16 cellular contexts compared by ENCODE assay signal in genomic region chr2:30732876-30733275, GRCh38.
DNase-seq lines count a peak whose midpoint lies in the region; ATAC-seq, FAIRE-seq and TF ChIP-seq lines count a peak whose summit lies in the region.
"Had no signal": no experiment of that assay in that cellular context is flagged by ENCODE, and none has a peak within 500 bp of the region (broad histone marks: within the 10 kb centered on the region; RNA-seq: fewer than 3 reads in every experiment).

No MANE protein-coding gene starts in this region.

- TF ChIP-seq CTCF in kidney (IDR thresholded peaks at IDR 0.05; ENCODE audit: borderline replicate concordance, extremely low read depth, insufficient read depth) = no peak
- TF ChIP-seq CTCF in sigmoid colon (IDR thresholded peaks at IDR 0.05) = no peak
- TF ChIP-seq CTCF in mammary epithelial cell (conservative IDR thresholded peaks at IDR 0.05 in 1 of 2, IDR thresholded peaks at IDR 0.05 in 1 of 2; ENCODE audit: extremely low read depth in 1 of 2, insufficient read depth in 1 of 2, low read depth in 1 of 2, low read length in 2 of 2) = no peak

- H3K27me3 ChIP-seq in sigmoid colon = no peaks in the 10 kb centered on the region
- H3K27me3 ChIP-seq in mammary epithelial cell (ENCODE audit: insufficient read depth, low read length) = no peaks in the 10 kb centered on the region
- H3K27me3 ChIP-seq: BLaER1 had no signal

- BruUV-seq in mammary epithelial cell (replicated peaks; lab: Mats Ljungman, UMichigan) = no TSS peak

- in situ Hi-C loops in mammary epithelial cell (cut with MboI; ENCODE audit: low sequenced_read_pairs in 2 of 2) = no loop called here

- no peak overlapping the region for H3K4me2 ChIP-seq in mammary epithelial cell (ENCODE audit: insufficient read depth, low read depth, low read length)
- H3K4me2 ChIP-seq: BLaER1 had no signal

- no peaks in the 10 kb centered on the region for H4K20me1 ChIP-seq in mammary epithelial cell (ENCODE audit: insufficient read depth, low read length)
- H4K20me1 ChIP-seq: BLaER1 had no signal

- no peaks in the 10 kb centered on the region for H3K9me3 Mint-ChIP-seq in stimulated activated naive CD8-positive, alpha-beta T cell treated with anti-CD3 and anti-CD28 coated beads, Interleukin-15, amount 100 ng/mL, for 72 hours
- H3K9me3 Mint-ChIP-seq: CD8-positive, alpha-beta T cell; H9 had no signal

- CTCF ChIA-PET in mammary epithelial cell (lab: Charles Lee; ENCODE audit: low non-redundant PET) = no interaction called here

- dilution Hi-C loops in mammary epithelial cell (cut with HindIII; ENCODE audit: low sequenced_read_pairs) = no loop called here

- no peak overlapping the region for H2AFZ ChIP-seq in mammary epithelial cell (ENCODE audit: low read depth, low read length)

- no peaks in the 10 kb centered on the region for H3K4me1 Mint-ChIP-seq in stimulated activated naive CD8-positive, alpha-beta T cell treated with anti-CD3 and anti-CD28 coated beads, Interleukin-15, amount 100 ng/mL, for 72 hours

- FAIRE-seq in kidney (lab: Jason Lieb, UNC) = no peak
- FAIRE-seq: H1 had no signal

- no peak overlapping the region for H3K4me3 Mint-ChIP-seq in stimulated activated naive CD8-positive, alpha-beta T cell treated with anti-CD3 and anti-CD28 coated beads, Interleukin-15, amount 100 ng/mL, for 72 hours
- H3K4me3 Mint-ChIP-seq: CD8-positive, alpha-beta T cell; H9 had no signal

- intact Hi-C loops in kidney (cut with DNase I) = no loop called here
- intact Hi-C loops in sigmoid colon (cut with DNase I) = no loop called here
- intact Hi-C loops in mammary epithelial cell (cut with micrococcal nuclease) = no loop called here

- H3K79me2 ChIP-seq in mammary epithelial cell (ENCODE audit: insufficient read depth, low read length) = no peaks in the 10 kb centered on the region

- ATAC-seq in stimulated activated naive CD8-positive, alpha-beta T cell treated with anti-CD3 and anti-CD28 coated beads, Interleukin-15, amount 100 ng/mL, for 72 hours = no peak
- no peak for ATAC-seq in HG02798 (IDR thresholded peaks at IDR 0.05; ENCODE audit: poor library complexity, unreplicated experiment)
- ATAC-seq: CD8-positive, alpha-beta T cell had no signal

- H3K27me3 Mint-ChIP-seq in stimulated activated naive CD8-positive, alpha-beta T cell treated with anti-CD3 and anti-CD28 coated beads, Interleukin-15, amount 100 ng/mL, for 72 hours = peaks cover 12% of the 10 kb centered on the region

- peak; percentile 24 for DNase-seq in activated effector memory CD4-positive, alpha-beta T cell treated with anti-CD3 and anti-CD28 coated beads, Interleukin-2, amount 50 U/mL, for 16 hours
- no peak for DNase-seq in activated effector memory CD4-positive, alpha-beta T cell treated with Interleukin-2 at 50 U/mL for 16 hours
- peak; percentile 42 for DNase-seq in kidney
- peak; percentile 56 for DNase-seq in sigmoid colon
- no peak for DNase-seq in stimulated activated naive CD8-positive, alpha-beta T cell treated with anti-CD3 and anti-CD28 coated beads, Interleukin-15, amount 100 ng/mL, for 72 hours
- no peak for DNase-seq in mammary epithelial cell
- DNase-seq: 8988T; Calu3; CD8-positive, alpha-beta T cell; DMS79 treated with DMSO at 0.1 percent for 48 hours; GF-D8; H9 had no signal

- WGBS in sigmoid colon, 2 donors = 80 to 88% methylated on average over 4 of the region's 4 CpGs
- 87% methylated on average over 3 of the region's 4 CpGs for WGBS in mammary epithelial cell (ENCODE audit: low coverage, missing lambda C conversion rate)

- no peaks in the 10 kb centered on the region for H3K9me3 ChIP-seq in kidney (ENCODE audit: control insufficient read depth in 1 of 2, low read length in 2 of 2)
- no peaks in the 10 kb centered on the region for H3K9me3 ChIP-seq in sigmoid colon
- no peaks in the 10 kb centered on the region for H3K9me3 ChIP-seq in mammary epithelial cell (replicated peaks; ENCODE audit: insufficient read depth, low read length)
- H3K9me3 ChIP-seq: BLaER1 had no signal

- no peak for TF ChIP-seq POLR2A in sigmoid colon (IDR thresholded peaks at IDR 0.05)

- no peak overlapping the region for H3K4me3 ChIP-seq in kidney (ENCODE audit: low read length in 2 of 2)
- no peak overlapping the region for H3K4me3 ChIP-seq in sigmoid colon
- H3K4me3 ChIP-seq in mammary epithelial cell (replicated peaks in 1 of 3; ENCODE audit: insufficient read depth in 1 of 3, low read depth in 2 of 3, low read length in 3 of 3) = no peak overlapping the region
- H3K4me3 ChIP-seq: BLaER1 had no signal

- H3K27ac ChIP-seq in kidney (ENCODE audit: low read depth in 2 of 2, low read length in 2 of 2) (no peak overlapping the region), sigmoid colon (no peak overlapping the region), mammary epithelial cell (ENCODE audit: insufficient read depth, low read depth, low read length) (no peak overlapping the region)
- H3K27ac ChIP-seq: BLaER1, HL-60 had no signal

- H3K27ac Mint-ChIP-seq in stimulated activated naive CD8-positive, alpha-beta T cell treated with anti-CD3 and anti-CD28 coated beads, Interleukin-15, amount 100 ng/mL, for 72 hours = no peak overlapping the region
- H3K27ac Mint-ChIP-seq: CD8-positive, alpha-beta T cell; H9 had no signal

- H3K36me3 ChIP-seq in kidney (ENCODE audit: control insufficient read depth in 1 of 2, insufficient read depth in 2 of 2, low read length in 2 of 2) (no peaks in the 10 kb centered on the region), sigmoid colon (no peaks in the 10 kb centered on the region), mammary epithelial cell (ENCODE audit: insufficient read depth, low read length) (no peaks in the 10 kb centered on the region)
- H3K36me3 ChIP-seq: BLaER1 had no signal

- H3K9ac ChIP-seq in kidney (ENCODE audit: low read length in 2 of 2) (no peak overlapping the region), mammary epithelial cell (ENCODE audit: insufficient read depth, low read length) (no peak overlapping the region)
- H3K9ac ChIP-seq: BLaER1 had no signal

- no peak for TF ChIP-seq EP300 in sigmoid colon (IDR thresholded peaks at IDR 0.05)

- H3K4me1 ChIP-seq in kidney (ENCODE audit: control insufficient read depth in 1 of 2, insufficient read depth in 1 of 2, low read depth in 1 of 2, low read length in 2 of 2) = no peaks in the 10 kb centered on the region
- H3K4me1 ChIP-seq in sigmoid colon = no peaks in the 10 kb centered on the region
- peaks cover 10% of the 10 kb centered on the region for H3K4me1 ChIP-seq in mammary epithelial cell (ENCODE audit: insufficient read depth, low read length)

Comparison
In these comparisons a context has a peak if more than half of its experiments do, and no peak if none do; other contexts are left out.
1. DNase-seq: peak in activated effector memory CD4-positive, alpha-beta T cell treated with anti-CD3 and anti-CD28 coated beads, Interleukin-2, amount 50 U/mL, for 16 hours (single experiment), kidney (single experiment) and sigmoid colon (single experiment); none in activated effector memory CD4-positive, alpha-beta T cell treated with Interleukin-2 at 50 U/mL for 16 hours (single experiment), stimulated activated naive CD8-positive, alpha-beta T cell treated with anti-CD3 and anti-CD28 coated beads, Interleukin-15, amount 100 ng/mL, for 72 hours (0 of 2) and mammary epithelial cell (single experiment).